In the genomic region with DNA sequence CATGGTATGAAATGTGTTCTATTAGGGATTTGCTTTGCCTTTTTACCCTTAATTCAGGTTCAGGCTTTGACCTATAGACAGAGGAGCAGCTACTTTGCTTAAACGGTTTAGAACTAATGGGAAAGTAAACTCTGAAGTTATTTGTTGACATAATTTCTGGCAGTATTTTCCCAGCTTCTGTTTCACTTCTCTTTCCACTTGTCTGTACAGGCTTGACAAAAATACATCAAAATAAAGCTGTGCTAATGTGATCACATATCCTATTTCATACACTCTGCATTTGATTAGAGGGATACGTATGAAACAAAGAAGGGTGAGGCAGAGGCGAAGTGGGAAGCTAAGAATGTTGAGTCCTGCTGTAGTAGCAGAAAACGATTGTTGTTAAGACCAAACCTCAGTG, we compare ENCODE assay signal across 20 cellular contexts.
DNase-seq lines count a peak whose midpoint lies in the region; ATAC-seq, FAIRE-seq and TF ChIP-seq lines count a peak whose summit lies in the region.
"Had no signal": no experiment of that assay in that cellular context is flagged by ENCODE, and none has a peak within 500 bp of the region (broad histone marks: within the 10 kb centered on the region; RNA-seq: fewer than 3 reads in every experiment).

No MANE protein-coding gene starts in this region.

- intact Hi-C loops in activated CD4-positive, alpha-beta T cell treated with anti-CD3 and anti-CD28 coated beads, Interleukin-2, amount 10 ng/mL, durations not matched to agents 24 days and 14 days (cut with micrococcal nuclease): no loop called here
- intact Hi-C loops in CD8-positive, alpha-beta T cell (cut with DNase I, micrococcal nuclease): no loop called here

- DNase-seq in astrocyte (ENCODE audit: low read depth): no peak
- DNase-seq in hepatocyte (ENCODE audit: low spot score): no peak
- DNase-seq in activated CD4-positive, alpha-beta T cell treated with anti-CD3 and anti-CD28 coated beads, Interleukin-2, amount 10 ng/mL, durations not matched to agents 24 days and 14 days: no peak
- DNase-seq in left lobe of liver (ENCODE audit: low spot score): no peak
- DNase-seq in CD8-positive, alpha-beta T cell: no peak
- DNase-seq in stimulated activated effector memory CD8-positive, alpha-beta T cell treated with anti-CD3 and anti-CD28 coated beads, Interleukin-12 subunit alpha, Interleukin-12 subunit beta, amount 100 ng/mL, for 72 hours (ENCODE audit: low spot score in 2 of 2): no peak
- DNase-seq: activated CD4-positive, CD25-positive, alpha-beta regulatory T cell treated with anti-CD3 and anti-CD28 coated beads, Interleukin-2, amount 50 U/mL, for 72 hours; DMS153; effector memory CD8-positive, alpha-beta T cell; GOT3; MV-4-11; NCI-H2029 treated with DMSO at 0.1 percent for 48 hours; thyroid gland had no signal

- H3K27me3 ChIP-seq in astrocyte (ENCODE audit: insufficient read depth, low read length): no peaks in the 10 kb centered on the region
- H3K27me3 ChIP-seq in hepatocyte: no peaks in the 10 kb centered on the region
- H3K27me3 ChIP-seq in CD8-positive, alpha-beta T cell (ENCODE audit: insufficient read depth, low read length): no peaks in the 10 kb centered on the region
- H3K27me3 ChIP-seq: BLaER1 treated with 17β-estradiol and CSF1 and Interleukin-3, amounts not matched to agents 10 nM and 100 nM; SJSA1; thyroid gland had no signal

- H3K4me1 Mint-ChIP-seq in astrocyte (ENCODE audit: low read depth, unreplicated experiment): no peaks in the 10 kb centered on the region
- no peaks in the 10 kb centered on the region for H3K4me1 Mint-ChIP-seq in activated CD4-positive, alpha-beta T cell treated with anti-CD3 and anti-CD28 coated beads, Interleukin-2, amount 10 ng/mL, durations not matched to agents 24 days and 14 days
- H3K4me1 Mint-ChIP-seq in CD8-positive, alpha-beta T cell (ENCODE audit: low read depth): no peaks in the 10 kb centered on the region
- H3K4me1 Mint-ChIP-seq in stimulated activated effector memory CD8-positive, alpha-beta T cell treated with anti-CD3 and anti-CD28 coated beads, Interleukin-12 subunit alpha, Interleukin-12 subunit beta, amount 100 ng/mL, for 72 hours: no peaks in the 10 kb centered on the region
- H3K4me1 Mint-ChIP-seq: central memory CD8-positive, alpha-beta T cell had no signal

- no peak overlapping the region for H3K27ac ChIP-seq in astrocyte (ENCODE audit: low read depth, low read length)
- peak overlapping the region; percentile 75 for H3K27ac ChIP-seq in hepatocyte
- H3K27ac ChIP-seq in CD8-positive, alpha-beta T cell (ENCODE audit: low read depth, low read length): no peak overlapping the region
- H3K27ac ChIP-seq: BLaER1 treated with 17β-estradiol and CSF1 and Interleukin-3, amounts not matched to agents 10 nM and 100 nM; SJSA1; thyroid gland had no signal

- H3K4me1 ChIP-seq in astrocyte (ENCODE audit: insufficient read depth, low read length): peaks cover 25% of the 10 kb centered on the region
- peaks cover 24% of the 10 kb centered on the region for H3K4me1 ChIP-seq in hepatocyte (ENCODE audit: insufficient read depth)
- H3K4me1 ChIP-seq in CD8-positive, alpha-beta T cell (ENCODE audit: insufficient read depth, low read length): no peaks in the 10 kb centered on the region

- CTCF ChIA-PET in CD8-positive, alpha-beta T cell (lab: Charles Lee): no interaction called here

- H2AFZ ChIP-seq in astrocyte (ENCODE audit: low read depth, low read length): no peak overlapping the region
- no peak overlapping the region for H2AFZ ChIP-seq in hepatocyte

- H4K20me1 ChIP-seq in astrocyte (ENCODE audit: insufficient read depth, low read length): no peaks in the 10 kb centered on the region
- H4K20me1 ChIP-seq in hepatocyte (ENCODE audit: insufficient read depth, poor library complexity, severe bottlenecking): no peaks in the 10 kb centered on the region
- H4K20me1 ChIP-seq: BLaER1 treated with 17β-estradiol and CSF1 and Interleukin-3, amounts not matched to agents 10 nM and 100 nM had no signal

- H3K36me3 ChIP-seq in astrocyte (ENCODE audit: insufficient read depth, low read length) (no peaks in the 10 kb centered on the region), hepatocyte (replicated peaks; ENCODE audit: insufficient read depth, low read depth) (no peaks in the 10 kb centered on the region)
- H3K36me3 ChIP-seq in CD8-positive, alpha-beta T cell (ENCODE audit: insufficient read depth, low read length): no peaks in the 10 kb centered on the region
- H3K36me3 ChIP-seq: BLaER1 treated with 17β-estradiol and CSF1 and Interleukin-3, amounts not matched to agents 10 nM and 100 nM; SJSA1; thyroid gland had no signal

- no peak for FAIRE-seq in astrocyte (lab: Jason Lieb, UNC)
- FAIRE-seq: K562 had no signal

- ATAC-seq in GM18868 (IDR thresholded peaks at IDR 0.05; ENCODE audit: unreplicated experiment): peak; percentile 81
- ATAC-seq in HG03558 (IDR thresholded peaks at IDR 0.05; ENCODE audit: extremely low read depth, unreplicated experiment): peak; percentile 45
- ATAC-seq in left lobe of liver: no peak
- ATAC-seq in CD8-positive, alpha-beta T cell: no peak
- no peak for ATAC-seq in stimulated activated effector memory CD8-positive, alpha-beta T cell treated with anti-CD3 and anti-CD28 coated beads, Interleukin-12 subunit alpha, Interleukin-12 subunit beta, amount 100 ng/mL, for 72 hours
- ATAC-seq: effector memory CD8-positive, alpha-beta T cell; K562 had no signal

- no peaks in the 10 kb centered on the region for H3K9me3 Mint-ChIP-seq in astrocyte (ENCODE audit: unreplicated experiment)
- H3K9me3 Mint-ChIP-seq in activated CD4-positive, alpha-beta T cell treated with anti-CD3 and anti-CD28 coated beads, Interleukin-2, amount 10 ng/mL, durations not matched to agents 24 days and 14 days: peaks cover 3% of the 10 kb centered on the region
- H3K9me3 Mint-ChIP-seq in CD8-positive, alpha-beta T cell: peaks cover 5% of the 10 kb centered on the region
- peaks cover 5% of the 10 kb centered on the region for H3K9me3 Mint-ChIP-seq in stimulated activated effector memory CD8-positive, alpha-beta T cell treated with anti-CD3 and anti-CD28 coated beads, Interleukin-12 subunit alpha, Interleukin-12 subunit beta, amount 100 ng/mL, for 72 hours
- H3K9me3 Mint-ChIP-seq: neural crest cell had no signal

- H3K79me2 ChIP-seq in astrocyte (ENCODE audit: insufficient read depth, low read length) (no peaks in the 10 kb centered on the region), hepatocyte (no peaks in the 10 kb centered on the region)

- no peak overlapping the region for H3K9ac ChIP-seq in astrocyte (ENCODE audit: low read length)
- H3K9ac ChIP-seq: BLaER1 treated with 17β-estradiol and CSF1 and Interleukin-3, amounts not matched to agents 10 nM and 100 nM had no signal

- no peaks in the 10 kb centered on the region for H3K36me3 Mint-ChIP-seq in astrocyte (ENCODE audit: low read depth, unreplicated experiment)
- H3K36me3 Mint-ChIP-seq in activated CD4-positive, alpha-beta T cell treated with anti-CD3 and anti-CD28 coated beads, Interleukin-2, amount 10 ng/mL, durations not matched to agents 24 days and 14 days (ENCODE audit: low read depth): no peaks in the 10 kb centered on the region
- no peaks in the 10 kb centered on the region for H3K36me3 Mint-ChIP-seq in CD8-positive, alpha-beta T cell
- no peaks in the 10 kb centered on the region for H3K36me3 Mint-ChIP-seq in stimulated activated effector memory CD8-positive, alpha-beta T cell treated with anti-CD3 and anti-CD28 coated beads, Interleukin-12 subunit alpha, Interleukin-12 subunit beta, amount 100 ng/mL, for 72 hours

- no peak overlapping the region for H3K4me3 Mint-ChIP-seq in astrocyte (ENCODE audit: unreplicated experiment)
- no peak overlapping the region for H3K4me3 Mint-ChIP-seq in activated CD4-positive, alpha-beta T cell treated with anti-CD3 and anti-CD28 coated beads, Interleukin-2, amount 10 ng/mL, durations not matched to agents 24 days and 14 days
- no peak overlapping the region for H3K4me3 Mint-ChIP-seq in CD8-positive, alpha-beta T cell
- no peak overlapping the region for H3K4me3 Mint-ChIP-seq in stimulated activated effector memory CD8-positive, alpha-beta T cell treated with anti-CD3 and anti-CD28 coated beads, Interleukin-12 subunit alpha, Interleukin-12 subunit beta, amount 100 ng/mL, for 72 hours
- H3K4me3 Mint-ChIP-seq: central memory CD8-positive, alpha-beta T cell; effector memory CD8-positive, alpha-beta T cell; neural crest cell had no signal

- TF ChIP-seq CTCF in astrocyte (IDR thresholded peaks at IDR 0.05; ENCODE audit: insufficient read depth, low read depth, low read length) (no peak), hepatocyte (IDR thresholded peaks at IDR 0.05; ENCODE audit: poor library complexity) (no peak)
- no peak for TF ChIP-seq CTCF in CD8-positive, alpha-beta T cell (IDR thresholded peaks at IDR 0.05)

- no peaks in the 10 kb centered on the region for H3K27me3 Mint-ChIP-seq in astrocyte (ENCODE audit: low read depth, unreplicated experiment)
- H3K27me3 Mint-ChIP-seq in activated CD4-positive, alpha-beta T cell treated with anti-CD3 and anti-CD28 coated beads, Interleukin-2, amount 10 ng/mL, durations not matched to agents 24 days and 14 days: no peaks in the 10 kb centered on the region
- H3K27me3 Mint-ChIP-seq in CD8-positive, alpha-beta T cell (ENCODE audit: low read depth): no peaks in the 10 kb centered on the region
- H3K27me3 Mint-ChIP-seq: central memory CD8-positive, alpha-beta T cell; effector memory CD8-positive, alpha-beta T cell had no signal

- H3K9me3 ChIP-seq in astrocyte (ENCODE audit: insufficient read depth, low read depth, low read length) (no peaks in the 10 kb centered on the region), hepatocyte (ENCODE audit: low read depth) (no peaks in the 10 kb centered on the region)
- H3K9me3 ChIP-seq in CD8-positive, alpha-beta T cell (ENCODE audit: low read length): no peaks in the 10 kb centered on the region
- H3K9me3 ChIP-seq: BLaER1 treated with 17β-estradiol and CSF1 and Interleukin-3, amounts not matched to agents 10 nM and 100 nM; SJSA1; thyroid gland had no signal

- H3K4me2 ChIP-seq in astrocyte (ENCODE audit: low read length): peak overlapping the region; percentile 44
- H3K4me2 ChIP-seq in hepatocyte: peak overlapping the region; percentile 38

- H3K9me2 ChIP-seq in hepatocyte (replicated peaks; ENCODE audit: insufficient read depth): no peaks in the 10 kb centered on the region

- 39% methylated on average over 4 of the region's 4 CpGs for WGBS in hepatocyte (ENCODE audit: low lambda C conversion rate, missing lambda C conversion rate)

- POLR2A ChIA-PET in CD8-positive, alpha-beta T cell (lab: Charles Lee): no interaction called here

- H3K4me3 ChIP-seq in astrocyte (ENCODE audit: insufficient read depth, low read depth, low read length): no peak overlapping the region
- H3K4me3 ChIP-seq in hepatocyte: no peak overlapping the region
- H3K4me3 ChIP-seq in CD8-positive, alpha-beta T cell (ENCODE audit: low read depth, low read length): no peak overlapping the region
- H3K4me3 ChIP-seq: BLaER1 treated with 17β-estradiol and CSF1 and Interleukin-3, amounts not matched to agents 10 nM and 100 nM; K562; SJSA1; thyroid gland had no signal

- no peak overlapping the region for H3K27ac Mint-ChIP-seq in astrocyte (ENCODE audit: unreplicated experiment)
- no peak overlapping the region for H3K27ac Mint-ChIP-seq in activated CD4-positive, alpha-beta T cell treated with anti-CD3 and anti-CD28 coated beads, Interleukin-2, amount 10 ng/mL, durations not matched to agents 24 days and 14 days
- no peak overlapping the region for H3K27ac Mint-ChIP-seq in CD8-positive, alpha-beta T cell
- H3K27ac Mint-ChIP-seq in stimulated activated effector memory CD8-positive, alpha-beta T cell treated with anti-CD3 and anti-CD28 coated beads, Interleukin-12 subunit alpha, Interleukin-12 subunit beta, amount 100 ng/mL, for 72 hours: no peak overlapping the region
- H3K27ac Mint-ChIP-seq: effector memory CD8-positive, alpha-beta T cell had no signal

Comparison
In these comparisons a context has a peak if more than half of its experiments do, and no peak if none do; other contexts are left out.
1. ATAC-seq: peak in GM18868 (single experiment) and HG03558 (single experiment); none in left lobe of liver (single experiment), CD8-positive, alpha-beta T cell (single experiment) and stimulated activated effector memory CD8-positive, alpha-beta T cell treated with anti-CD3 and anti-CD28 coated beads, Interleukin-12 subunit alpha, Interleukin-12 subunit beta, amount 100 ng/mL, for 72 hours (single experiment).